In the genomic region with DNA sequence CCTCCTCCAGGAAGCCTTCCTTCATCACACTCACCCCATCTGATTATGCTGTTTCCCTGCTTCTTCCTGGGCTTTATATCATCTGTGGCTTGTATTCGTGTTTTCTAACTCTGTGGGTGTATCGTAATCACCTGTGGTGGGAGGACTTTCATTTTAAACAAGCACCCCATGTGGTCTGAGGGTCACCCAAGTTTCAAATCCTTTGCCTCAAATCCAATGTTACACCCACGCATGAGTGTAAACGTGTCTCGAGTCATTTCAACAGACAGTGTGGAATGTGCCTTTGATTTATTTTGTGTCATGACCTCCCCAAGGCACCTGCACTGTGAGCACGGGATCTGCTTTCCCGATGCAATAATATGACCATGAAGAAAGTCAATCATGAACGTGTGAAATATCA, we compare ENCODE assay signal across 23 cellular contexts. TPM values are rescaled to one million over a fixed set of nuclear protein-coding genes. Genes with fewer than 3 reads are reported as not detected.
"Had no signal": no experiment of that assay in that cellular context is flagged by ENCODE, and none has a peak within 500 bp of the region (broad histone marks: within the 10 kb centered on the region; RNA-seq: fewer than 3 reads in every experiment).

No MANE protein-coding gene starts in this region.

- H3K4me3 Mint-ChIP-seq: activated naive CD8-positive, alpha-beta T cell treated with anti-CD3 and anti-CD28 coated beads, Interleukin-2, amount 10 ng/mL, durations not matched to agents 7 days and 5 days; effector memory CD8-positive, alpha-beta T cell; mesothelial cell of epicardium; nephron progenitor cell; T-helper 17 cell; WTC11 had no signal

- H3K36me3 Mint-ChIP-seq: activated naive CD8-positive, alpha-beta T cell treated with anti-CD3 and anti-CD28 coated beads, Interleukin-2, amount 10 ng/mL, durations not matched to agents 7 days and 5 days; mesothelial cell of epicardium; WTC11 had no signal

- H3K9me3 Mint-ChIP-seq: activated naive CD8-positive, alpha-beta T cell treated with anti-CD3 and anti-CD28 coated beads, Interleukin-2, amount 10 ng/mL, durations not matched to agents 7 days and 5 days; effector memory CD8-positive, alpha-beta T cell; mesothelial cell of epicardium; nephron progenitor cell; WTC11 had no signal

- DNase-seq: activated gamma-delta T cell; activated naive CD8-positive, alpha-beta T cell treated with anti-CD3 and anti-CD28 coated beads, Interleukin-2, amount 10 ng/mL, durations not matched to agents 7 days and 5 days; activated T-cell treated with anti-CD3 and anti-CD28 coated beads for 4 hours; anterior cingulate cortex; dermis blood vessel endothelial cell; effector memory CD8-positive, alpha-beta T cell; foreskin melanocyte; head of caudate nucleus; lower lobe of right lung; nephron progenitor cell; occipital lobe; right cardiac atrium; T-helper 17 cell; thyroid gland had no signal

- H3K9me3 ChIP-seq: lower lobe of right lung, thyroid gland had no signal

- H3K4me1 ChIP-seq: lower lobe of right lung had no signal

- H3K27me3 ChIP-seq: thyroid gland had no signal

- H3K4me3 ChIP-seq: lower lobe of right lung, skin epidermis, thyroid gland had no signal

- H3K36me3 ChIP-seq: lower lobe of right lung, thyroid gland had no signal

- ATAC-seq: effector memory CD8-positive, alpha-beta T cell; lower lobe of right lung; right cardiac atrium; T-helper 17 cell; WTC11 had no signal

- H3K27ac ChIP-seq: epithelial cell of prostate, lower lobe of right lung, skin epidermis, thyroid gland had no signal

- H3K27ac Mint-ChIP-seq: activated naive CD8-positive, alpha-beta T cell treated with anti-CD3 and anti-CD28 coated beads, Interleukin-2, amount 10 ng/mL, durations not matched to agents 7 days and 5 days; effector memory CD8-positive, alpha-beta T cell; mesothelial cell of epicardium; nephron progenitor cell; T-helper 17 cell; WTC11 had no signal

RNA-seq across cellular contexts. Expression of gene LYZL2, which starts 17.5 kb away (rescaled TPM):
- total RNA-seq: activated naive CD8-positive, alpha-beta T cell treated with anti-CD3 and anti-CD28 coated beads, Interleukin-2, amount 10 ng/mL, durations not matched to agents 7 days and 5 days; bronchial epithelial cell; chondrocyte; dermis blood vessel endothelial cell; fibroblast of lung; lower lobe of right lung; mesothelial cell of epicardium; occipital lobe; posterior vena cava; right cardiac atrium; T-helper 17 cell; thyroid gland; urinary bladder; WTC11 had no signal
- polyA plus RNA-seq: fibroblast of lung, right cardiac atrium, urinary bladder had no signal
